ENCODE assay signal across 2 cellular contexts in genomic region chr10:4549254-4549653, GRCh38.
TF ChIP-seq lines count a peak whose summit lies in the region.

No MANE protein-coding gene starts in this region.

TF ChIP-seq in IMR-90, 13 proteins besides CTCF, POLR2A, EP300 and RAD21:
- no peak for TF ChIP-seq ELK1 (IDR thresholded peaks at IDR 0.05; ENCODE audit: borderline replicate concordance, low read depth, low read length)
- no peak for TF ChIP-seq CEBPB (IDR thresholded peaks at IDR 0.05; ENCODE audit: low read depth, low read length)
- TF ChIP-seq CHD1 (IDR thresholded peaks at IDR 0.05; ENCODE audit: low read depth, low read length) = no peak
- no peak for TF ChIP-seq MAZ (IDR thresholded peaks at IDR 0.05; ENCODE audit: borderline replicate concordance, low read depth, low read length)
- TF ChIP-seq FOS (IDR thresholded peaks at IDR 0.05; ENCODE audit: low read depth, low read length) = no peak
- no peak for TF ChIP-seq RFX5 (IDR thresholded peaks at IDR 0.05; ENCODE audit: low read depth, low read length)
- no peak for TF ChIP-seq USF2 (IDR thresholded peaks at IDR 0.05; ENCODE audit: low read depth, low read length)
- TF ChIP-seq RCOR1 (IDR thresholded peaks at IDR 0.05; ENCODE audit: insufficient replicate concordance, low read length) = no peak
- TF ChIP-seq SMC3 (IDR thresholded peaks at IDR 0.05; ENCODE audit: low read depth, low read length) = no peak
- no peak for TF ChIP-seq MXI1 (IDR thresholded peaks at IDR 0.05; ENCODE audit: borderline replicate concordance, low read depth, low read length)
- TF ChIP-seq NFE2L2 (IDR thresholded peaks at IDR 0.05; ENCODE audit: low read depth, low read length) = no peak
- no peak for TF ChIP-seq MAFK (IDR thresholded peaks at IDR 0.05; ENCODE audit: low read depth, low read length)
- no peak for TF ChIP-seq BHLHE40 (IDR thresholded peaks at IDR 0.05; ENCODE audit: low read depth, low read length)
TF ChIP-seq in IMR-90: peak in this region for 0.

TF ChIP-seq in H1, 55 proteins besides CTCF, POLR2A, EP300 and RAD21 (continued from another document):
- no peak for TF ChIP-seq GTF2F1 (IDR thresholded peaks at IDR 0.05; ENCODE audit: borderline replicate concordance, low read depth, low read length)
- TF ChIP-seq PHF8 (conservative IDR thresholded peaks at IDR 0.05; ENCODE audit: low read depth, low read length) = no peak
- no peak for TF ChIP-seq SIN3A (conservative IDR thresholded peaks at IDR 0.05 in 1 of 2, IDR thresholded peaks at IDR 0.05 in 1 of 2; ENCODE audit: low read depth in 1 of 2, low read length in 2 of 2)
